In the genomic region with DNA sequence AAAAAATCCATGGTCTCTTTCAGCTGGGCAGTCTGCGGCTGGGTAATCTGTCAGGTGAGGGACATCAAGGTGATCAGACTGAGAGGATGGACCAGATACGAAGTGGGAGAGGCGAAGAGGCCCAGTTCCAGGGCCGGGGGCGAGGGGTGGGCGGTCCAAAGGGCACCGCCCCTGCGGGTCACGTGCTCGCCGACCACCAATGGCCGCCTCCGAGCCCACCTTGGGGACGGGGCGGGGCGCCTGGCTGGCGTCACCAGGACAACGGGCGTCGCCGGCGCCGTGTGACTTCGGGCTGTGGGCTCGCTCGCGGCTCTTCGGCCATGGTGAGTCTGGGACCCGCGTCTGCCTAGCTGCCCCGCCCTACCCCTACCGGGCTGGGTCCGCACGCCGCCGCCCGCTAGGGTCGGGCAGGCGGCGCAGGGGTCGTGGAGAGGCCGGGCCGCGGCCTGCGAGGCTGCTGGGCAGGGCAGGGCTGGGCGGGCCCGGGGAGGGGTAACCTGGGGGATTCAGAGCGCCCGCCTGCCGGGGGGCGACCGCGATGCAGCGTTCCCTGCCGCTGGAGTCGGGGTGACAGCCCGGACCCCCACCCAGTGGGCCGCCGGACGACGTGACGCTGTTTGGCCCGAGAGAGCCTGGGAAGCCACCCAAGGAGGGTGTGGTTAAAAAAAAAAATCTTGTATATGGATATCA, we compare ENCODE assay signal across 8 cellular contexts. TPM values are rescaled to one million over a fixed set of nuclear protein-coding genes. Genes with fewer than 3 reads are reported as not detected.
DNase-seq lines count a peak whose midpoint lies in the region; ATAC-seq, FAIRE-seq and TF ChIP-seq lines count a peak whose summit lies in the region.

TSS of gene FBXL2 (plus strand) at position 250 of the 690 bp plus-strand sequence. CDS start at position 321, 71 bp downstream.

- H3K36me3 ChIP-seq in astrocyte (ENCODE audit: insufficient read depth, low read length) (no peaks in the 10 kb centered on the region), hepatocyte (replicated peaks; ENCODE audit: insufficient read depth, low read depth) (no peaks in the 10 kb centered on the region)

- TF ChIP-seq EP300 in A549 (IDR thresholded peaks at IDR 0.05): no peak

- peaks cover 4% of the 10 kb centered on the region for H3K4me1 Mint-ChIP-seq in astrocyte (ENCODE audit: low read depth, unreplicated experiment)

- no peak for FAIRE-seq in A549 (lab: Jason Lieb, UNC)
- FAIRE-seq in astrocyte (lab: Jason Lieb, UNC): no peak

- H3K27ac ChIP-seq in A549 (peak within 1 kb of the TSS; percentile 94 to 98), astrocyte (ENCODE audit: low read depth, low read length) (peak within 1 kb of the TSS; percentile 64), hepatocyte (peak within 1 kb of the TSS; percentile 67)

- H4K20me1 ChIP-seq in astrocyte (ENCODE audit: insufficient read depth, low read length): no peaks in the 10 kb centered on the region
- H4K20me1 ChIP-seq in hepatocyte (ENCODE audit: insufficient read depth, poor library complexity, severe bottlenecking): peaks cover 2% of the 10 kb centered on the region

- H3K27me3 ChIP-seq in astrocyte (ENCODE audit: insufficient read depth, low read length) (no peaks in the 10 kb centered on the region), hepatocyte (no peaks in the 10 kb centered on the region)

- H2AFZ ChIP-seq in astrocyte (ENCODE audit: low read depth, low read length) (peak within 1 kb of the TSS; percentile 93), hepatocyte (peak within 1 kb of the TSS; percentile 60)

- peak within 1 kb of the TSS; percentile 90 for H3K4me3 Mint-ChIP-seq in astrocyte (ENCODE audit: unreplicated experiment)

- peak; percentile 76 for TF ChIP-seq POLR2A in A549 (IDR thresholded peaks at IDR 0.05; ENCODE audit: low read length)

- H3K4me3 ChIP-seq in A549 (peak within 1 kb of the TSS; percentile 98), GM12865 (ENCODE audit: low read depth, low read length) (peak within 1 kb of the TSS; percentile 60), astrocyte (ENCODE audit: insufficient read depth, low read depth, low read length) (peak within 1 kb of the TSS; percentile 86), hepatocyte (peak within 1 kb of the TSS; percentile 85)

- peak within 1 kb of the TSS; percentile 88 for H3K9ac ChIP-seq in astrocyte (ENCODE audit: low read length)

- peak within 1 kb of the TSS; percentile 78 for H3K27ac Mint-ChIP-seq in astrocyte (ENCODE audit: unreplicated experiment)

- H3K4me2 ChIP-seq in A549: peak within 1 kb of the TSS; percentile 87
- peak within 1 kb of the TSS; percentile 96 for H3K4me2 ChIP-seq in astrocyte (ENCODE audit: low read length)
- peak within 1 kb of the TSS; percentile 87 for H3K4me2 ChIP-seq in hepatocyte

- peak; percentile 96 to 97 for ATAC-seq in A549
- peak; percentile 81 for ATAC-seq in HG03175 (IDR thresholded peaks at IDR 0.05; ENCODE audit: unreplicated experiment)

- no peaks in the 10 kb centered on the region for H3K9me3 ChIP-seq in A549
- no peaks in the 10 kb centered on the region for H3K9me3 ChIP-seq in astrocyte (ENCODE audit: insufficient read depth, low read depth, low read length)
- no peaks in the 10 kb centered on the region for H3K9me3 ChIP-seq in hepatocyte (ENCODE audit: low read depth)

- WGBS in A549 (ENCODE audit: missing lambda C conversion rate): under 1% methylated on average over 38 of the region's 63 CpGs
- 1% methylated on average over 34 of the region's 63 CpGs for WGBS in hepatocyte (ENCODE audit: low lambda C conversion rate, missing lambda C conversion rate)

- POLR2A ChIA-PET in A549 (lab: Yijun Ruan, JAX): interaction anchor here (0.5 kb wide), 1 partner anchor 87 kb away, joined by 3 read pairs; no protein-coding TSS in a partner anchor

- H3K4me1 ChIP-seq in A549 (peaks cover 9% of the 10 kb centered on the region; the same call in 2 of the 3 replicates), astrocyte (ENCODE audit: insufficient read depth, low read length) (peaks cover 6% of the 10 kb centered on the region), hepatocyte (ENCODE audit: insufficient read depth) (peaks cover 6% of the 10 kb centered on the region)

- H3K36me3 Mint-ChIP-seq in astrocyte (ENCODE audit: low read depth, unreplicated experiment): no peaks in the 10 kb centered on the region

- TF ChIP-seq CTCF in A549 (IDR thresholded peaks at IDR 0.05): no peak
- TF ChIP-seq CTCF in GM12865 (IDR thresholded peaks at IDR 0.05; ENCODE audit: insufficient read depth, low read depth, low read length, missing control alignments): no peak
- no peak for TF ChIP-seq CTCF in astrocyte (IDR thresholded peaks at IDR 0.05; ENCODE audit: insufficient read depth, low read depth, low read length)
- no peak for TF ChIP-seq CTCF in hepatocyte (IDR thresholded peaks at IDR 0.05; ENCODE audit: poor library complexity)

- CTCF ChIA-PET in A549 (lab: Yijun Ruan, JAX): interaction anchor here (0.7 to 2.3 kb wide), 7 partner anchors 8 to 146 kb away, joined by 3 to 13 read pairs (median 4); no protein-coding TSS in a partner anchor

- peaks cover 4% of the 10 kb centered on the region for H3K9me3 Mint-ChIP-seq in astrocyte (ENCODE audit: unreplicated experiment)

- H3K79me2 ChIP-seq in astrocyte (ENCODE audit: insufficient read depth, low read length) (peaks cover 35% of the 10 kb centered on the region), hepatocyte (peaks cover 26% of the 10 kb centered on the region)

- DNase-seq in A549 (ENCODE audit: low read depth in 1 of 2, low spot score in 1 of 2): peak; percentile 74 to 89
- DNase-seq in GM12865 (ENCODE audit: low read depth): peak; percentile 75
- peak; percentile 71 for DNase-seq in NCI-H774 (lab: John Stamatoyannopoulos, UW)
- DNase-seq in astrocyte (ENCODE audit: low read depth): peak; percentile 46
- peak; percentile 94 for DNase-seq in hepatocyte (ENCODE audit: low spot score)
- DNase-seq in pulmonary artery endothelial cell (ENCODE audit: low read depth, low spot score): peak; percentile 26
- DNase-seq in NOMO-1 (lab: John Stamatoyannopoulos, UW; ENCODE audit: unreplicated experiment in 2 of 2): no peak

- H3K27me3 Mint-ChIP-seq in astrocyte (ENCODE audit: low read depth, unreplicated experiment): no peaks in the 10 kb centered on the region

- no peaks in the 10 kb centered on the region for H3K9me2 ChIP-seq in hepatocyte (replicated peaks; ENCODE audit: insufficient read depth)

- TF ChIP-seq RAD21 in A549 (conservative IDR thresholded peaks at IDR 0.05 in 1 of 2, IDR thresholded peaks at IDR 0.05 in 1 of 2): no peak

TF ChIP-seq in A549, 52 proteins besides CTCF, POLR2A, EP300 and RAD21:
- no peak for TF ChIP-seq CBX2 (IDR thresholded peaks at IDR 0.05; ENCODE audit: borderline replicate concordance, low read depth)
- TF ChIP-seq MAX (IDR thresholded peaks at IDR 0.05): peak; percentile 55; the same call in 1 of the 2 replicates
- peak in 1 of 2 experiments; percentile 65; a peak in 2 of 5 replicates for TF ChIP-seq JUN (IDR thresholded peaks at IDR 0.05)
- TF ChIP-seq, protein P1, sequence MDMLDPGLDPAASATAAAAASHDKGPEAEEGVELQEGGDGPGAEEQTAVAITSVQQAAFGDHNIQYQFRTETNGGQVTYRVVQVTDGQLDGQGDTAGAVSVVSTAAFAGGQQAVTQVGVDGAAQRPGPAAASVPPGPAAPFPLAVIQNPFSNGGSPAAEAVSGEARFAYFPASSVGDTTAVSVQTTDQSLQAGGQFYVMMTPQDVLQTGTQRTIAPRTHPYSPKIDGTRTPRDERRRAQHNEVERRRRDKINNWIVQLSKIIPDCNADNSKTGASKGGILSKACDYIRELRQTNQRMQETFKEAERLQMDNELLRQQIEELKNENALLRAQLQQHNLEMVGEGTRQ (IDR thresholded peaks at IDR 0.05): peak; percentile 95
- TF ChIP-seq HOXA7 (CRISPR knock-in tag; IDR thresholded peaks at IDR 0.05): no peak
- TF ChIP-seq PHF8 (IDR thresholded peaks at IDR 0.05; ENCODE audit: borderline replicate concordance, low read depth): peak; percentile 82
- TF ChIP-seq, protein P2, sequence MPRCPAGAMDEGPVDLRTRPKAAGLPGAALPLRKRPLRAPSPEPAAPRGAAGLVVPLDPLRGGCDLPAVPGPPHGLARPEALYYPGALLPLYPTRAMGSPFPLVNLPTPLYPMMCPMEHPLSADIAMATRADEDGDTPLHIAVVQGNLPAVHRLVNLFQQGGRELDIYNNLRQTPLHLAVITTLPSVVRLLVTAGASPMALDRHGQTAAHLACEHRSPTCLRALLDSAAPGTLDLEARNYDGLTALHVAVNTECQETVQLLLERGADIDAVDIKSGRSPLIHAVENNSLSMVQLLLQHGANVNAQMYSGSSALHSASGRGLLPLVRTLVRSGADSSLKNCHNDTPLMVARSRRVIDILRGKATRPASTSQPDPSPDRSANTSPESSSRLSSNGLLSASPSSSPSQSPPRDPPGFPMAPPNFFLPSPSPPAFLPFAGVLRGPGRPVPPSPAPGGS (IDR thresholded peaks at IDR 0.05): 0 out of 3 replicates have a peak, but pooled peaks have one; percentile 25
- TF ChIP-seq, protein P3, sequence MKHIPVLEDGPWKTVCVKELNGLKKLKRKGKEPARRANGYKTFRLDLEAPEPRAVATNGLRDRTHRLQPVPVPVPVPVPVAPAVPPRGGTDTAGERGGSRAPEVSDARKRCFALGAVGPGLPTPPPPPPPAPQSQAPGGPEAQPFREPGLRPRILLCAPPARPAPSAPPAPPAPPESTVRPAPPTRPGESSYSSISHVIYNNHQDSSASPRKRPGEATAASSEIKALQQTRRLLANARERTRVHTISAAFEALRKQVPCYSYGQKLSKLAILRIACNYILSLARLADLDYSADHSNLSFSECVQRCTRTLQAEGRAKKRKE (CRISPR knock-in tag; IDR thresholded peaks at IDR 0.05; ENCODE audit: low read depth): no peak
- TF ChIP-seq KDM5A (IDR thresholded peaks at IDR 0.05): no peak
- 0 out of 3 replicates have a peak, but pooled peaks have one; percentile 13 for TF ChIP-seq SMC3 (IDR thresholded peaks at IDR 0.05)
- TF ChIP-seq MYC (IDR thresholded peaks at IDR 0.05; ENCODE audit: borderline replicate concordance, low read length): 0 out of 2 replicates have a peak, but pooled peaks have one; percentile 15

RNA-seq across cellular contexts. Expression of gene FBXL2, which starts in this region (rescaled TPM):
- 15.7 and 18.5 TPM in 2 replicates for polyA plus RNA-seq in A549 (2011; rRNA removed)
- polyA plus RNA-seq in A549 (2012; cell fraction: cytosol; rRNA removed): 8.5 and 10.3 TPM in 2 replicates
- polyA plus RNA-seq in A549 (2012; cell fraction: nucleus; rRNA removed): 23.1 and 30.0 TPM in 2 replicates
- polyA plus RNA-seq in A549 (2017; fragmentation: RNase III; extraction: RNeasy Plus Mini Kit Qiagen cat#74134 plus additional on column Dnase treatment): 6.9 to 7.5 TPM (median 7.5 TPM) in 3 replicates
- 21.0 and 23.8 TPM in 2 replicates for polyA minus RNA-seq in A549 (2011; rRNA and poly(A)+ RNA removed)
- total RNA-seq in astrocyte: 23.3 and 25.6 TPM in 2 replicates
- 11.7 and 15.6 TPM in 2 replicates for total RNA-seq in hepatocyte
- 15.7 and 18.7 TPM in 2 replicates for polyA plus RNA-seq in hepatocyte
- total RNA-seq in pulmonary artery endothelial cell: 14.5 and 15.2 TPM in 2 replicates

Comparison
In these comparisons a context has a peak if more than half of its experiments do, and no peak if none do; other contexts are left out.
1. DNase-seq: peak in A549 (2 of 2), GM12865 (single experiment), NCI-H774 (single experiment), astrocyte (single experiment), hepatocyte (single experiment) and pulmonary artery endothelial cell (single experiment); none in NOMO-1 (0 of 2).
2. Peak in every context shown above with its lines, with median percentiles within 50 percentile points of each other: H3K27ac ChIP-seq, H3K4me2 ChIP-seq and H3K4me3 ChIP-seq.